ENCODE assay signal across 15 cellular contexts in genomic region chr11:2212411-2213251, GRCh38. TPM values are rescaled to one million over a fixed set of nuclear protein-coding genes. Genes with fewer than 3 reads are reported as not detected.
DNase-seq lines count a peak whose midpoint lies in the region; ATAC-seq and TF ChIP-seq lines count a peak whose summit lies in the region.
"Had no signal": no experiment of that assay in that cellular context is flagged by ENCODE, and none has a peak within 500 bp of the region (broad histone marks: within the 10 kb centered on the region; RNA-seq: fewer than 3 reads in every experiment).

No MANE protein-coding gene starts in this region.

- H3K36me3 ChIP-seq in sigmoid colon = no peaks in the 10 kb centered on the region
- no peaks in the 10 kb centered on the region for H3K36me3 ChIP-seq in CD8-positive, alpha-beta memory T cell (ENCODE audit: insufficient read depth, low read length)
- H3K36me3 ChIP-seq: gastroesophageal sphincter had no signal

- no peak for TF ChIP-seq POLR2A in lower leg skin (IDR thresholded peaks at IDR 0.05)
- no peak for TF ChIP-seq POLR2A in sigmoid colon (IDR thresholded peaks at IDR 0.05)

- no peaks in the 10 kb centered on the region for H3K4me1 ChIP-seq in sigmoid colon
- peaks cover 28% of the 10 kb centered on the region for H3K4me1 ChIP-seq in CD8-positive, alpha-beta memory T cell (ENCODE audit: insufficient read depth, low read length)
- H3K4me1 ChIP-seq: gastroesophageal sphincter had no signal

- no peak for ATAC-seq in T-cell (replicated peaks in 1 of 4)
- ATAC-seq: gastroesophageal sphincter had no signal

- no peaks in the 10 kb centered on the region for H3K9me3 ChIP-seq in sigmoid colon
- no peaks in the 10 kb centered on the region for H3K9me3 ChIP-seq in CD8-positive, alpha-beta memory T cell (ENCODE audit: low read length)
- H3K9me3 ChIP-seq: gastroesophageal sphincter had no signal

- POLR2A ChIA-PET in T-cell (lab: Charles Lee) = no interaction called here
- POLR2A ChIA-PET in CD8-positive, alpha-beta memory T cell (lab: Charles Lee) = interaction anchor here (0.6 kb wide), 1 partner anchor 132 kb away, joined by 3 read pairs; no protein-coding TSS in a partner anchor

- H3K4me3 Mint-ChIP-seq in activated T-cell treated with anti-CD3 and anti-CD28 coated beads, Interleukin-2, amount 50 U/mL, for 24 hours = no peak overlapping the region
- no peak overlapping the region for H3K4me3 Mint-ChIP-seq in T-cell
- peak overlapping the region in 3 of 7 donors; percentile 25 to 85 (median 74) for H3K4me3 Mint-ChIP-seq in CD8-positive, alpha-beta memory T cell

- H3K27me3 ChIP-seq in sigmoid colon = peaks cover 0 to 6% (median 4%) of the 10 kb centered on the region in 3 donors
- H3K27me3 ChIP-seq in CD8-positive, alpha-beta memory T cell (ENCODE audit: insufficient read depth, low read length, poor library complexity, severe bottlenecking) = no peaks in the 10 kb centered on the region

- H3K27ac Mint-ChIP-seq in activated T-cell treated with anti-CD3 and anti-CD28 coated beads, Interleukin-2, amount 50 U/mL, for 24 hours = no peak overlapping the region
- H3K27ac Mint-ChIP-seq in T-cell = peak overlapping the region; percentile 59 to 89
- H3K27ac Mint-ChIP-seq in CD8-positive, alpha-beta memory T cell = peak overlapping the region in 1 of 8 donors; percentile 38

- TF ChIP-seq CTCF in lower leg skin (IDR thresholded peaks at IDR 0.05) (no peak), sigmoid colon (IDR thresholded peaks at IDR 0.05) (no peak)

- no peaks in the 10 kb centered on the region for H3K36me3 Mint-ChIP-seq in activated T-cell treated with anti-CD3 and anti-CD28 coated beads, Interleukin-2, amount 50 U/mL, for 24 hours (ENCODE audit: low read depth)
- H3K36me3 Mint-ChIP-seq in T-cell = no peaks in the 10 kb centered on the region
- no peaks in the 10 kb centered on the region for H3K36me3 Mint-ChIP-seq in CD8-positive, alpha-beta memory T cell

- 67 to 69% methylated on average over 22 to 23 of the region's 23 CpGs for whole genome bisulfite sequencing in lower leg skin, 2 donors
- 87 to 89% methylated on average over 23 of the region's 23 CpGs for WGBS in sigmoid colon, 2 donors

- H3K27me3 Mint-ChIP-seq in activated T-cell treated with anti-CD3 and anti-CD28 coated beads, Interleukin-2, amount 50 U/mL, for 24 hours = no peaks in the 10 kb centered on the region
- peaks cover 3 to 4% of the 10 kb centered on the region in 2 donors for H3K27me3 Mint-ChIP-seq in T-cell
- H3K27me3 Mint-ChIP-seq in CD8-positive, alpha-beta memory T cell = peaks cover 7% of the 10 kb centered on the region in 2 donors

- DNase-seq in activated T-cell treated with anti-CD3 and anti-CD28 coated beads, Interleukin-2, amount 50 U/mL, for 24 hours = peak; percentile 33
- DNase-seq in activated T-cell treated with anti-CD3 and anti-CD28 coated beads, Interleukin-2, amount 50 U/mL, for 1 hour = no peak
- DNase-seq in T-cell = peak in 4 of 34 experiments; percentile 2 to 19 (median 8)
- peak; percentile 12 to 84 for DNase-seq in lower leg skin (ENCODE audit: low spot score in 2 of 2)
- DNase-seq in sigmoid colon = peak; percentile 41
- DNase-seq in hypothalamus (lab: John Stamatoyannopoulos, UW) = no peak
- no peak for DNase-seq in NCI-H526 treated with DMSO at 0.1 percent for 48 hours (lab: John Stamatoyannopoulos, UW)
- no peak for DNase-seq in CD8-positive, alpha-beta memory T cell
- DNase-seq: NCI-H146, PC-9, SW 1271 had no signal

- H3K4me3 ChIP-seq in lower leg skin (ENCODE audit: low read depth, poor library complexity, severe bottlenecking) (no peak overlapping the region), sigmoid colon (no peak overlapping the region)
- H3K4me3 ChIP-seq in CD8-positive, alpha-beta memory T cell (ENCODE audit: low read length) = no peak overlapping the region
- H3K4me3 ChIP-seq: gastroesophageal sphincter, PC-9, skin epidermis had no signal

- intact Hi-C loops in lower leg skin (cut with DNase I; ENCODE audit: low total_unique reads) = no loop called here
- intact Hi-C loops in sigmoid colon (cut with DNase I) = no loop called here

- CTCF ChIA-PET in T-cell (lab: Charles Lee) = no interaction called here
- CTCF ChIA-PET in CD8-positive, alpha-beta memory T cell (lab: Charles Lee) = no interaction called here

- no peak for TF ChIP-seq EP300 in sigmoid colon (IDR thresholded peaks at IDR 0.05)

- no peak overlapping the region for H3K27ac ChIP-seq in sigmoid colon
- no peak overlapping the region for H3K27ac ChIP-seq in CD8-positive, alpha-beta memory T cell (ENCODE audit: low read depth, low read length)
- H3K27ac ChIP-seq: gastroesophageal sphincter, HL-60, PC-9 had no signal

- peaks cover 17% of the 10 kb centered on the region for H3K4me1 Mint-ChIP-seq in activated T-cell treated with anti-CD3 and anti-CD28 coated beads, Interleukin-2, amount 50 U/mL, for 24 hours (ENCODE audit: low read depth)
- peaks cover 13 to 18% (median 13%) of the 10 kb centered on the region in 3 donors for H3K4me1 Mint-ChIP-seq in T-cell
- H3K4me1 Mint-ChIP-seq in CD8-positive, alpha-beta memory T cell = peaks cover 13 to 22% (median 18%) of the 10 kb centered on the region in 3 donors

- no peaks in the 10 kb centered on the region for H3K9me3 Mint-ChIP-seq in activated T-cell treated with anti-CD3 and anti-CD28 coated beads, Interleukin-2, amount 50 U/mL, for 24 hours
- H3K9me3 Mint-ChIP-seq in T-cell = no peaks in the 10 kb centered on the region
- H3K9me3 Mint-ChIP-seq in CD8-positive, alpha-beta memory T cell = no peaks in the 10 kb centered on the region

RNA-seq across cellular contexts. Expression of gene TH, which starts 41.0 kb away (rescaled TPM):
- not detected for total RNA-seq in T-cell
- total RNA-seq in lower leg skin = under 1 TPM in 2 of 4 donors, not detected in 2; 0.36 to 0.84 TPM
- not detected for total RNA-seq in sigmoid colon
- polyA plus RNA-seq in sigmoid colon = under 1 TPM in 1 of 3 donors, not detected in 2; 0.17 TPM
- not detected for total RNA-seq in CD8-positive, alpha-beta memory T cell
- polyA plus RNA-seq in CD8-positive, alpha-beta memory T cell = not detected
- total RNA-seq: NCI-H460 had no signal

RNA-seq across cellular contexts. Expression of gene INS, which starts 51.6 kb away (rescaled TPM):
- total RNA-seq in T-cell = under 1 TPM in 2 of 5 donors, not detected in 3; 0.53 to 0.82 TPM
- total RNA-seq in lower leg skin = not detected
- not detected for total RNA-seq in sigmoid colon
- polyA plus RNA-seq in sigmoid colon = 10 to 100 TPM in 1 of 3 donors, under 1 TPM in 1, not detected in 1; 0.73 to 51.7 TPM
- not detected for total RNA-seq in CD8-positive, alpha-beta memory T cell
- polyA plus RNA-seq in CD8-positive, alpha-beta memory T cell = not detected
- total RNA-seq: gastroesophageal sphincter, NCI-H460, PC-9 had no signal

RNA-seq across cellular contexts. Expression of gene ASCL2, which starts 57.8 kb away (rescaled TPM):
- total RNA-seq in T-cell (1 to 10 TPM in 1 of 5 donors, under 1 TPM in 4; 0.29 to 1.3 (median 0.51) TPM), lower leg skin (10 to 100 TPM; 21.9 to 43.6 (median 29.3) TPM), sigmoid colon (under 1 TPM in 2 of 4 donors, not detected in 2; 0.28 to 0.33 TPM)
- polyA plus RNA-seq in sigmoid colon = 1 to 10 TPM; 1.2 to 4.8 (median 1.4) TPM
- under 1 TPM; 0.22 to 0.55 TPM for total RNA-seq in CD8-positive, alpha-beta memory T cell
- 8.9 TPM for polyA plus RNA-seq in CD8-positive, alpha-beta memory T cell
- total RNA-seq: NCI-H460, PC-9 had no signal

Comparison
In these comparisons a context has a peak if more than half of its experiments do, and no peak if none do; other contexts are left out.
1. DNase-seq: peak in activated T-cell treated with anti-CD3 and anti-CD28 coated beads, Interleukin-2, amount 50 U/mL, for 24 hours (single experiment), lower leg skin (2 of 2) and sigmoid colon (single experiment); none in activated T-cell treated with anti-CD3 and anti-CD28 coated beads, Interleukin-2, amount 50 U/mL, for 1 hour (single experiment), hypothalamus (0 of 51), NCI-H526 treated with DMSO at 0.1 percent for 48 hours (single experiment) and CD8-positive, alpha-beta memory T cell (0 of 5).
2. RNA of gene ASCL2, which starts 57.8 kb away (total RNA-seq): 21.9 to 43.6 TPM in lower leg skin; 0.22 to 0.55 TPM in CD8-positive, alpha-beta memory T cell, 0.29 to 1.3 TPM in T-cell and 0.28 to 0.33 TPM in sigmoid colon; every median in the first group is over 10 times any median in the second.